In genomic region chr3:42035816-42036482, GRCh38 we compare ENCODE assay signal across 12 cellular contexts. TPM values are rescaled to one million over a fixed set of nuclear protein-coding genes. Genes with fewer than 3 reads are reported as not detected.
DNase-seq lines count a peak whose midpoint lies in the region; ATAC-seq, FAIRE-seq and TF ChIP-seq lines count a peak whose summit lies in the region.
"Had no signal": no experiment of that assay in that cellular context is flagged by ENCODE, and none has a peak within 500 bp of the region (broad histone marks: within the 10 kb centered on the region; RNA-seq: fewer than 3 reads in every experiment).

No MANE protein-coding gene starts in this region.

- H3K4me2 ChIP-seq in endothelial cell of umbilical vein (ENCODE audit: insufficient read depth, low read length): no peak overlapping the region

- no peak for TF ChIP-seq CTCF in endothelial cell of umbilical vein (IDR thresholded peaks at IDR 0.05; ENCODE audit: extremely low read depth in 1 of 2, insufficient read depth in 1 of 2, low read depth in 1 of 2, low read length in 2 of 2)

- intact Hi-C loops in activated naive CD4-positive, alpha-beta T cell treated with anti-CD3 and anti-CD28 coated beads for 36 hours (cut with micrococcal nuclease): no loop called here
- intact Hi-C loops in endothelial cell of umbilical vein (cut with micrococcal nuclease): loop anchor here (1.0 kb wide), 1 partner anchor 7 kb away; no protein-coding TSS in a partner anchor

- BruUV-seq in endothelial cell of umbilical vein (replicated peaks; lab: Mats Ljungman, UMichigan): TSS peak; percentile 96

- H3K27ac ChIP-seq in endothelial cell of umbilical vein (ENCODE audit: insufficient read depth, low read depth, low read length): peak overlapping the region; percentile 34
- H3K27ac ChIP-seq: WERI-Rb-1 had no signal

- CTCF ChIA-PET in activated naive CD4-positive, alpha-beta T cell treated with anti-CD3 and anti-CD28 coated beads for 36 hours (lab: Charles Lee): no interaction called here
- CTCF ChIA-PET in endothelial cell of umbilical vein (lab: Charles Lee): interaction anchor here (0.7 to 4.4 kb wide), 8 partner anchors 10 to 64 kb away, joined by 3 to 22 read pairs (median 4); no protein-coding TSS in a partner anchor

- DNase-seq in activated naive CD4-positive, alpha-beta T cell treated with anti-CD3 and anti-CD28 coated beads for 36 hours: no peak
- DNase-seq in endothelial cell of umbilical vein (ENCODE audit: low read depth, low spot score) (no peak), naive B cell (no peak), occipital lobe (lab: John Stamatoyannopoulos, UW) (no peak), GDM1 (lab: John Stamatoyannopoulos, UW) (no peak)
- DNase-seq: NCI-H446 treated with DMSO at 0.1 percent for 48 hours; stimulated activated CD4-positive, alpha-beta T cell treated with anti-CD3 and anti-CD28 coated beads, Interleukin-15, amount 100 ng/mL, for 24 hours; WERI-Rb-1 had no signal

- no peaks in the 10 kb centered on the region for H3K9me3 ChIP-seq in endothelial cell of umbilical vein (replicated peaks; ENCODE audit: control insufficient read depth, insufficient read depth, low read length)

- dilution Hi-C loops in endothelial cell of umbilical vein (cut with MboI; ENCODE audit: extremely low pct_ligation_motif_present, low sequenced_read_pairs): no loop called here

- H2AFZ ChIP-seq in endothelial cell of umbilical vein (ENCODE audit: low read depth, low read length): no peak overlapping the region

- no peak for FAIRE-seq in endothelial cell of umbilical vein (lab: Jason Lieb, UNC)
- FAIRE-seq: GM12892 had no signal

- H4K20me1 ChIP-seq in endothelial cell of umbilical vein (replicated peaks; ENCODE audit: control insufficient read depth, extremely low read depth, insufficient read depth, low read length): no peaks in the 10 kb centered on the region

- ATAC-seq in naive B cell (ENCODE audit: low read depth in 2 of 2) (no peak), GM19452 (IDR thresholded peaks at IDR 0.05; ENCODE audit: unreplicated experiment) (no peak), GM19397 (IDR thresholded peaks at IDR 0.05; ENCODE audit: unreplicated experiment) (no peak)

- H3K4me1 ChIP-seq in endothelial cell of umbilical vein (ENCODE audit: control insufficient read depth, extremely low read depth, insufficient read depth, low read length): peaks cover 36% of the 10 kb centered on the region

- peaks cover 54% of the 10 kb centered on the region for H3K79me2 ChIP-seq in endothelial cell of umbilical vein (ENCODE audit: control insufficient read depth, insufficient read depth, low read length)

- H3K9me1 ChIP-seq in endothelial cell of umbilical vein (replicated peaks; ENCODE audit: control insufficient read depth, extremely low read depth, insufficient read depth, low read length): no peaks in the 10 kb centered on the region

- peaks cover 5% of the 10 kb centered on the region for H3K36me3 Mint-ChIP-seq in activated naive CD4-positive, alpha-beta T cell treated with anti-CD3 and anti-CD28 coated beads, Interleukin-2, amount 50 U/mL, for 24 hours
- peaks cover 5% of the 10 kb centered on the region for H3K36me3 Mint-ChIP-seq in activated naive CD4-positive, alpha-beta T cell treated with anti-CD3 and anti-CD28 coated beads for 36 hours (ENCODE audit: low read depth)
- H3K36me3 Mint-ChIP-seq in naive B cell: peaks cover 10 to 17% of the 10 kb centered on the region in 2 donors

- no peak overlapping the region for H3K4me3 Mint-ChIP-seq in activated naive CD4-positive, alpha-beta T cell treated with anti-CD3 and anti-CD28 coated beads, Interleukin-2, amount 50 U/mL, for 24 hours
- no peak overlapping the region for H3K4me3 Mint-ChIP-seq in activated naive CD4-positive, alpha-beta T cell treated with anti-CD3 and anti-CD28 coated beads for 36 hours
- peak overlapping the region in 7 of 8 donors; percentile 49 to 74 (median 56) for H3K4me3 Mint-ChIP-seq in naive B cell

- peaks cover 0 to 5% of the 10 kb centered on the region in 2 experiments for H3K36me3 ChIP-seq in endothelial cell of umbilical vein (ENCODE audit: control insufficient read depth in 2 of 2, extremely low read depth in 1 of 2, insufficient read depth in 2 of 2, low read length in 2 of 2)

- H3K27ac Mint-ChIP-seq in activated naive CD4-positive, alpha-beta T cell treated with anti-CD3 and anti-CD28 coated beads, Interleukin-2, amount 50 U/mL, for 24 hours: peak overlapping the region; percentile 52
- no peak overlapping the region for H3K27ac Mint-ChIP-seq in activated naive CD4-positive, alpha-beta T cell treated with anti-CD3 and anti-CD28 coated beads for 36 hours
- peak overlapping the region; percentile 63 to 96 (median 90) for H3K27ac Mint-ChIP-seq in naive B cell

- no peaks in the 10 kb centered on the region for H3K27me3 Mint-ChIP-seq in activated naive CD4-positive, alpha-beta T cell treated with anti-CD3 and anti-CD28 coated beads, Interleukin-2, amount 50 U/mL, for 24 hours
- no peaks in the 10 kb centered on the region for H3K27me3 Mint-ChIP-seq in activated naive CD4-positive, alpha-beta T cell treated with anti-CD3 and anti-CD28 coated beads for 36 hours (ENCODE audit: low read depth)
- H3K27me3 Mint-ChIP-seq in naive B cell: no peaks in the 10 kb centered on the region

- no peak for TF ChIP-seq POLR2A in endothelial cell of umbilical vein (IDR thresholded peaks at IDR 0.05; ENCODE audit: low read depth, low read length)

- POLR2A ChIA-PET in endothelial cell of umbilical vein (lab: Charles Lee): no interaction called here

- H3K4me3 ChIP-seq in endothelial cell of umbilical vein (replicated peaks in 1 of 3; ENCODE audit: insufficient read depth in 1 of 3, low read depth in 1 of 3, low read length in 3 of 3): no peak overlapping the region

- H3K27me3 ChIP-seq in endothelial cell of umbilical vein (ENCODE audit: control insufficient read depth in 2 of 2, insufficient read depth in 2 of 2, low read length in 2 of 2): no peaks in the 10 kb centered on the region

- no peaks in the 10 kb centered on the region for H3K9me3 Mint-ChIP-seq in activated naive CD4-positive, alpha-beta T cell treated with anti-CD3 and anti-CD28 coated beads, Interleukin-2, amount 50 U/mL, for 24 hours
- H3K9me3 Mint-ChIP-seq in activated naive CD4-positive, alpha-beta T cell treated with anti-CD3 and anti-CD28 coated beads for 36 hours: no peaks in the 10 kb centered on the region
- peaks cover 0 to 4% (median 0%) of the 10 kb centered on the region in 7 donors for H3K9me3 Mint-ChIP-seq in naive B cell

- peak overlapping the region; percentile 46 for H3K9ac ChIP-seq in endothelial cell of umbilical vein (replicated peaks; ENCODE audit: extremely low read depth, insufficient read depth, low read length)

- peaks cover 14% of the 10 kb centered on the region for H3K4me1 Mint-ChIP-seq in activated naive CD4-positive, alpha-beta T cell treated with anti-CD3 and anti-CD28 coated beads, Interleukin-2, amount 50 U/mL, for 24 hours
- H3K4me1 Mint-ChIP-seq in activated naive CD4-positive, alpha-beta T cell treated with anti-CD3 and anti-CD28 coated beads for 36 hours (ENCODE audit: low read depth): peaks cover 7% of the 10 kb centered on the region
- peaks cover 68 to 94% (median 86%) of the 10 kb centered on the region in 3 donors for H3K4me1 Mint-ChIP-seq in naive B cell

TF ChIP-seq in endothelial cell of umbilical vein, 7 proteins besides CTCF, POLR2A, EP300 and RAD21:
- TF ChIP-seq MYC (IDR thresholded peaks at IDR 0.05; ENCODE audit: low read depth, low read length) (no peak), EZH2 (IDR thresholded peaks at IDR 0.05; ENCODE audit: borderline replicate concordance, low read depth, low read length, severe bottlenecking) (no peak), FOS (IDR thresholded peaks at IDR 0.05; ENCODE audit: borderline replicate concordance, insufficient read depth, low read length) (no peak), MAX (IDR thresholded peaks at IDR 0.05; ENCODE audit: insufficient read depth, insufficient read length) (no peak), POLR2AphosphoS5 (IDR thresholded peaks at IDR 0.05; ENCODE audit: insufficient read depth, low read depth, low read length) (no peak), JUN (IDR thresholded peaks at IDR 0.05; ENCODE audit: borderline replicate concordance, insufficient read depth, insufficient read length, low read depth) (no peak), GATA2 (IDR thresholded peaks at IDR 0.05; ENCODE audit: insufficient read depth, insufficient read length, low read depth, low read length) (no peak)

RNA-seq across cellular contexts. Expression of gene TRAK1, which starts 55.2 kb away (rescaled TPM):
- total RNA-seq in activated naive CD4-positive, alpha-beta T cell treated with anti-CD3 and anti-CD28 coated beads for 36 hours: 10 to 100 TPM; 18.3 to 19.1 TPM
- total RNA-seq in endothelial cell of umbilical vein: 59.6 and 66.6 TPM in 2 replicates
- 38.5 and 39.6 TPM in 2 replicates for polyA plus RNA-seq in endothelial cell of umbilical vein
- 34.3 and 37.3 TPM in 2 replicates for polyA plus RNA-seq in endothelial cell of umbilical vein (2011; cell fraction: cytosol; rRNA removed)
- 76.1 and 85.0 TPM in 2 replicates for polyA plus RNA-seq in endothelial cell of umbilical vein (2011; cell fraction: nucleus; rRNA removed)
- 27.4 and 30.8 TPM in 2 replicates for polyA plus RNA-seq in endothelial cell of umbilical vein (2012)
- polyA minus RNA-seq in endothelial cell of umbilical vein: 62.1 and 74.0 TPM in 2 replicates
- 11.1 TPM for polyA minus RNA-seq in endothelial cell of umbilical vein (2011; cell fraction: cytosol; rRNA and poly(A)+ RNA removed)
- polyA minus RNA-seq in endothelial cell of umbilical vein (2011; cell fraction: nucleus; rRNA and poly(A)+ RNA removed): 73.1 and 82.9 TPM in 2 replicates
- polyA plus RNA-seq in naive B cell (ENCODE audit: low read depth in 6 of 6): 10 to 100 TPM; 20.5 to 54.1 (median 28.4) TPM
- total RNA-seq in occipital lobe: 46.3 TPM

Comparison
In these comparisons a context has a peak if more than half of its experiments do, and no peak if none do; other contexts are left out.
1. H3K4me3 Mint-ChIP-seq: peak in naive B cell (7 of 8); none in activated naive CD4-positive, alpha-beta T cell treated with anti-CD3 and anti-CD28 coated beads, Interleukin-2, amount 50 U/mL, for 24 hours (single experiment) and activated naive CD4-positive, alpha-beta T cell treated with anti-CD3 and anti-CD28 coated beads for 36 hours (single experiment).